ENCODE assay signal across 8 cellular contexts in genomic region chr22:50189184-50189848, GRCh38. TPM values are rescaled to one million over a fixed set of nuclear protein-coding genes. Genes with fewer than 3 reads are reported as not detected.
DNase-seq lines count a peak whose midpoint lies in the region; ATAC-seq and TF ChIP-seq lines count a peak whose summit lies in the region.

No MANE protein-coding gene starts in this region.

- H3K27ac Mint-ChIP-seq in naive B cell = peak overlapping the region; percentile 100

- H3K9me3 ChIP-seq in mammary epithelial cell (replicated peaks; ENCODE audit: insufficient read depth, low read length) = no peaks in the 10 kb centered on the region

- peaks cover 0 to 5% (median 0%) of the 10 kb centered on the region in 3 donors for H3K27me3 Mint-ChIP-seq in naive B cell

- TF ChIP-seq CTCF in C4-2B (conservative IDR thresholded peaks at IDR 0.05) (no peak), mammary epithelial cell (conservative IDR thresholded peaks at IDR 0.05 in 1 of 2, IDR thresholded peaks at IDR 0.05 in 1 of 2; ENCODE audit: extremely low read depth in 1 of 2, insufficient read depth in 1 of 2, low read depth in 1 of 2, low read length in 2 of 2) (no peak)

- H3K4me1 ChIP-seq in mammary epithelial cell (ENCODE audit: insufficient read depth, low read length) = peaks cover 50% of the 10 kb centered on the region

- H3K4me3 Mint-ChIP-seq in naive B cell = peak overlapping the region; percentile 63 to 96 (median 78)

- WGBS in mammary epithelial cell (ENCODE audit: low coverage, missing lambda C conversion rate) = 89% methylated on average over 12 of the region's 20 CpGs

- peaks cover 7% of the 10 kb centered on the region for H3K36me3 ChIP-seq in mammary epithelial cell (ENCODE audit: insufficient read depth, low read length)

- H2AFZ ChIP-seq in mammary epithelial cell (ENCODE audit: low read depth, low read length) = no peak overlapping the region

- H3K9ac ChIP-seq in mammary epithelial cell (ENCODE audit: insufficient read depth, low read length) = no peak overlapping the region

- DNase-seq in NAMALWA (ENCODE audit: low spot score) (peak; percentile 55), mammary epithelial cell (no peak), naive B cell (no peak), KBM-7 (no peak)
- DNase-seq in activated CD4-positive, CD25-positive, alpha-beta regulatory T cell (lab: John Stamatoyannopoulos, UW) = no peak
- no peak for DNase-seq in activated CD8-positive, alpha-beta memory T cell treated with anti-CD3 and anti-CD28 coated beads, Interleukin-2, amount 50 U/mL, for 48 hours
- DNase-seq in NK-92 treated with Interleukin-12 subunit alpha and Interleukin-12 subunit beta, amount 100 ng/mL, for 24 hours (lab: John Stamatoyannopoulos, UW) = no peak

- no peaks in the 10 kb centered on the region for H3K9me3 Mint-ChIP-seq in naive B cell

- dilution Hi-C loops in mammary epithelial cell (cut with HindIII; ENCODE audit: low sequenced_read_pairs) = no loop called here

- intact Hi-C loops in mammary epithelial cell (cut with micrococcal nuclease) = no loop called here

- H3K4me1 Mint-ChIP-seq in naive B cell = peaks cover 44 to 62% (median 55%) of the 10 kb centered on the region in 3 donors

- in situ Hi-C loops in mammary epithelial cell (cut with MboI; ENCODE audit: low sequenced_read_pairs in 2 of 2) (no loop called here), KBM-7 (cut with MboI; ENCODE audit: low pct_unique_long_range_greater_than_20kb, low sequenced_read_pairs) (no loop called here)

- peaks cover 85% of the 10 kb centered on the region for H3K79me2 ChIP-seq in mammary epithelial cell (ENCODE audit: insufficient read depth, low read length)

- H3K4me3 ChIP-seq in mammary epithelial cell (replicated peaks in 1 of 3; ENCODE audit: insufficient read depth in 1 of 3, low read depth in 2 of 3, low read length in 3 of 3) = no peak overlapping the region

- peak overlapping the region; percentile 86 for H3K4me2 ChIP-seq in mammary epithelial cell (ENCODE audit: insufficient read depth, low read depth, low read length)

- H3K36me3 Mint-ChIP-seq in naive B cell = no peaks in the 10 kb centered on the region

- H4K20me1 ChIP-seq in mammary epithelial cell (ENCODE audit: insufficient read depth, low read length) = no peaks in the 10 kb centered on the region

- no peak for ATAC-seq in naive B cell (ENCODE audit: low read depth in 2 of 2)

- H3K27ac ChIP-seq in C4-2B (peak overlapping the region; percentile 78), mammary epithelial cell (ENCODE audit: insufficient read depth, low read depth, low read length) (peak overlapping the region; percentile 68)

- no TSS peak for BruUV-seq in mammary epithelial cell (replicated peaks; lab: Mats Ljungman, UMichigan)

- CTCF ChIA-PET in mammary epithelial cell (lab: Charles Lee; ENCODE audit: low non-redundant PET) = no interaction called here

- no peaks in the 10 kb centered on the region for H3K27me3 ChIP-seq in mammary epithelial cell (ENCODE audit: insufficient read depth, low read length)

RNA-seq across cellular contexts. Expression of gene TRABD, which starts 3.6 kb away (rescaled TPM):
- 10 to 100 TPM; 25.8 to 63.5 TPM for total RNA-seq in mammary epithelial cell
- polyA plus RNA-seq in mammary epithelial cell (53.4 TPM), naive B cell (ENCODE audit: low read depth in 6 of 6) (10 to 100 TPM in 5 of 6 donors, 1 to 10 TPM in 1; 9.4 to 22.6 (median 15.1) TPM)
- polyA minus RNA-seq in mammary epithelial cell = 43.4 TPM

RNA-seq across cellular contexts. Expression of gene SELENOO, which starts 11.5 kb away (rescaled TPM):
- 10 to 100 TPM; 21.5 to 36.9 TPM for total RNA-seq in mammary epithelial cell
- 39.7 TPM for polyA plus RNA-seq in mammary epithelial cell
- polyA minus RNA-seq in mammary epithelial cell = 12.8 TPM
- 1 to 10 TPM; 2.9 to 6.8 (median 5.2) TPM for polyA plus RNA-seq in naive B cell (ENCODE audit: low read depth in 6 of 6)

RNA-seq across cellular contexts. Expression of gene PANX2, which starts 18.8 kb away (rescaled TPM):
- total RNA-seq in mammary epithelial cell = 1 to 10 TPM in 1 of 2 donors, under 1 TPM in 1; 0.83 to 4.4 TPM
- polyA plus RNA-seq in mammary epithelial cell (1.8 TPM), naive B cell (ENCODE audit: low read depth in 6 of 6) (under 1 TPM in 1 of 6 donors, not detected in 5; 0.08 TPM)
- 0.67 TPM for polyA minus RNA-seq in mammary epithelial cell

RNA-seq across cellular contexts. Expression of gene TUBGCP6, which starts 55.5 kb away (rescaled TPM):
- 10 to 100 TPM; 33.0 to 34.0 TPM for total RNA-seq in mammary epithelial cell
- polyA plus RNA-seq in mammary epithelial cell (12.3 TPM), naive B cell (ENCODE audit: low read depth in 6 of 6) (10 to 100 TPM; 11.6 to 23.2 (median 14.2) TPM)
- polyA minus RNA-seq in mammary epithelial cell = 18.7 TPM
